ENCODE assay signal across 8 cellular contexts in genomic region chr2:227033471-227034148, GRCh38.
DNase-seq lines count a peak whose midpoint lies in the region; ATAC-seq and TF ChIP-seq lines count a peak whose summit lies in the region.

No MANE protein-coding gene starts in this region.

- TF ChIP-seq CTCF in BJ (IDR thresholded peaks at IDR 0.05; ENCODE audit: insufficient read depth, low read depth, low read length) = peak; percentile 84
- peak in 4 of 6 experiments; percentile 36 to 48 (median 46) for TF ChIP-seq CTCF in Peyer's patch (IDR thresholded peaks at IDR 0.05)
- TF ChIP-seq CTCF in neural cell (IDR thresholded peaks at IDR 0.05; ENCODE audit: poor library complexity, severe bottlenecking) = peak; percentile 44

- H2AFZ ChIP-seq in neural cell (ENCODE audit: low read depth, low read length) = no peak overlapping the region

- H4K20me1 ChIP-seq in neural cell (ENCODE audit: insufficient read depth) = no peaks in the 10 kb centered on the region

- POLR2A ChIA-PET in BJ (lab: Charles Lee) = interaction anchor here (0.6 kb wide), 1 partner anchor 1368 kb away, joined by 5 read pairs; no protein-coding TSS in a partner anchor

- TF ChIP-seq POLR2A in Peyer's patch (IDR thresholded peaks at IDR 0.05) = no peak

- ATAC-seq in GM18502 (IDR thresholded peaks at IDR 0.05; ENCODE audit: poor library complexity, unreplicated experiment) = peak; percentile 93
- peak; percentile 91 for ATAC-seq in HG02885 (IDR thresholded peaks at IDR 0.05; ENCODE audit: poor library complexity, unreplicated experiment)

- H3K4me3 ChIP-seq in BJ (ENCODE audit: low read depth, low read length) (no peak overlapping the region), Peyer's patch (no peak overlapping the region), neural cell (ENCODE audit: low read length) (no peak overlapping the region)

- H3K27me3 ChIP-seq in BJ (ENCODE audit: control insufficient read depth, insufficient read depth, low read length) = no peaks in the 10 kb centered on the region
- no peaks in the 10 kb centered on the region for H3K27me3 ChIP-seq in Peyer's patch
- H3K27me3 ChIP-seq in neural cell (ENCODE audit: insufficient read depth, low read depth, low read length) = no peaks in the 10 kb centered on the region

- H3K9me3 ChIP-seq in Peyer's patch (no peaks in the 10 kb centered on the region), neural cell (ENCODE audit: low read length) (no peaks in the 10 kb centered on the region)

- H3K27ac ChIP-seq in Peyer's patch (no peak overlapping the region), neural cell (ENCODE audit: low read length) (peak overlapping the region; percentile 14)

- H3K79me2 ChIP-seq in neural cell (replicated peaks; ENCODE audit: insufficient read depth, low read length) = no peaks in the 10 kb centered on the region

- H3F3A ChIP-seq in neural cell (ENCODE audit: insufficient read depth, low read length, poor library complexity, severe bottlenecking) = no peaks in the 10 kb centered on the region

- H3K36me3 ChIP-seq in BJ (ENCODE audit: control insufficient read depth, insufficient read depth, low read length) (no peaks in the 10 kb centered on the region), Peyer's patch (no peaks in the 10 kb centered on the region), neural cell (ENCODE audit: insufficient read depth, low read length) (no peaks in the 10 kb centered on the region)

- CTCF ChIA-PET in BJ (lab: Yijun Ruan, JAX) = interaction anchor here (0.6 to 1.7 kb wide), 14 partner anchors 11 to 931 kb away, joined by 3 to 10 read pairs (median 3); partner anchors contain the start of gene IRS1

- TF ChIP-seq RAD21 in neural cell (conservative IDR thresholded peaks at IDR 0.05) = no peak

- DNase-seq in BJ (ENCODE audit: low read depth) (no peak), Peyer's patch (peak in 2 of 3 donors; percentile 57 to 61), ecto neural progenitor cell (ENCODE audit: low spot score) (peak; percentile 81), GOT3 (lab: John Stamatoyannopoulos, UW) (no peak), Ammon's horn (ENCODE audit: low spot score) (no peak)

- no peak overlapping the region for H3K9ac ChIP-seq in neural cell (ENCODE audit: low read length)

- H3K4me2 ChIP-seq in neural cell (ENCODE audit: low read length) = no peak overlapping the region

- TF ChIP-seq EP300 in neural cell (conservative IDR thresholded peaks at IDR 0.05; ENCODE audit: poor library complexity, severe bottlenecking) = no peak

- H3K4me1 ChIP-seq in Peyer's patch = no peaks in the 10 kb centered on the region

- H3K9me2 ChIP-seq in neural cell (ENCODE audit: insufficient read depth, low read length) = no peaks in the 10 kb centered on the region

TF ChIP-seq in neural cell, 6 proteins besides CTCF, POLR2A, EP300 and RAD21:
- no peak for TF ChIP-seq POLR2AphosphoS5 (IDR thresholded peaks at IDR 0.05)

Comparison
In these comparisons a context has a peak if more than half of its experiments do, and no peak if none do; other contexts are left out.
1. DNase-seq: peak in Peyer's patch (2 of 3) and ecto neural progenitor cell (single experiment); none in BJ (single experiment), GOT3 (single experiment) and Ammon's horn (single experiment).
2. Peak in every context shown above with its lines, with median percentiles within 50 percentile points of each other: CTCF ChIP-seq.